In genomic region chr13:77563110-77563509, GRCh38 we compare ENCODE assay signal across 19 cellular contexts. TPM values are rescaled to one million over a fixed set of nuclear protein-coding genes. Genes with fewer than 3 reads are reported as not detected.
DNase-seq lines count a peak whose midpoint lies in the region; ATAC-seq, FAIRE-seq and TF ChIP-seq lines count a peak whose summit lies in the region.
"Had no signal": no experiment of that assay in that cellular context is flagged by ENCODE, and none has a peak within 500 bp of the region (broad histone marks: within the 10 kb centered on the region; RNA-seq: fewer than 3 reads in every experiment).

No MANE protein-coding gene starts in this region.

- no peak for TF ChIP-seq POLR2A in NB4 (IDR thresholded peaks at IDR 0.05; ENCODE audit: extremely low read depth, insufficient read length)

- ATAC-seq in activated T-cell treated with anti-CD3 and anti-CD28 coated beads, Interleukin-2, amount 50 U/mL, for 72 hours (replicated peaks in 1 of 2): no peak
- ATAC-seq: gastroesophageal sphincter; stimulated activated naive CD8-positive, alpha-beta T cell treated with anti-CD3 and anti-CD28 coated beads, Interleukin-15, Interleukin-2, amounts not matched to agents 100 U/mL and 50 U/mL, for 24 hours had no signal

- DNase-seq in ELR (ENCODE audit: low read depth): peak; percentile 18
- peak; percentile 21 for DNase-seq in NB4 (ENCODE audit: low read depth)
- DNase-seq in bronchial epithelial cell (ENCODE audit: low read depth): peak; percentile 48
- peak; percentile 63 for DNase-seq in left kidney (ENCODE audit: low read depth, low spot score)
- no peak for DNase-seq in type B pancreatic cell (ENCODE audit: extremely low spot score, unreplicated experiment)
- no peak for DNase-seq in activated T-cell treated with anti-CD3 and anti-CD28 coated beads, Interleukin-2, amount 50 U/mL, for 72 hours
- no peak for DNase-seq in superior temporal gyrus (ENCODE audit: extremely low spot score)
- DNase-seq in T-helper 9 cell: no peak
- DNase-seq: activated CD4-positive, alpha-beta memory T cell treated with anti-CD3 and anti-CD28 coated beads for 36 hours; C1 segment of cervical spinal cord; DMS79; dorsolateral prefrontal cortex; midbrain; NCI-H1436; NCI-H446; stimulated activated naive CD8-positive, alpha-beta T cell treated with anti-CD3 and anti-CD28 coated beads, Interleukin-15, Interleukin-2, amounts not matched to agents 100 U/mL and 50 U/mL, for 24 hours had no signal

- H3K4me3 ChIP-seq in NB4 (ENCODE audit: low read depth, low read length) (no peak overlapping the region), bronchial epithelial cell (ENCODE audit: low read depth, low read length) (no peak overlapping the region)
- H3K4me3 ChIP-seq: dorsolateral prefrontal cortex, gastroesophageal sphincter, SK-N-MC had no signal

- H3K27me3 ChIP-seq in bronchial epithelial cell (ENCODE audit: control insufficient read depth, insufficient read depth, low read length): no peaks in the 10 kb centered on the region
- H3K27me3 ChIP-seq: dorsolateral prefrontal cortex, gastroesophageal sphincter had no signal

- TF ChIP-seq CTCF in NB4 (IDR thresholded peaks at IDR 0.05; ENCODE audit: low read depth, low read length) (no peak), bronchial epithelial cell (IDR thresholded peaks at IDR 0.05; ENCODE audit: insufficient read depth, low read length, severe bottlenecking) (no peak), type B pancreatic cell (conservative IDR thresholded peaks at IDR 0.05) (no peak)

- peaks cover 8% of the 10 kb centered on the region for H3K36me3 ChIP-seq in bronchial epithelial cell (ENCODE audit: control insufficient read depth, insufficient read depth, low read length)
- H3K36me3 ChIP-seq: gastroesophageal sphincter had no signal

- no peak overlapping the region for H3K27ac Mint-ChIP-seq in type B pancreatic cell
- no peak overlapping the region for H3K27ac Mint-ChIP-seq in activated T-cell treated with anti-CD3 and anti-CD28 coated beads, Interleukin-2, amount 50 U/mL, for 72 hours
- H3K27ac Mint-ChIP-seq: activated CD4-positive, alpha-beta memory T cell treated with anti-CD3 and anti-CD28 coated beads for 36 hours had no signal

- no peaks in the 10 kb centered on the region for H3K36me3 Mint-ChIP-seq in type B pancreatic cell
- no peaks in the 10 kb centered on the region for H3K36me3 Mint-ChIP-seq in activated T-cell treated with anti-CD3 and anti-CD28 coated beads, Interleukin-2, amount 50 U/mL, for 72 hours (ENCODE audit: insufficient read depth in 2 of 2)
- H3K36me3 Mint-ChIP-seq: activated CD4-positive, alpha-beta memory T cell treated with anti-CD3 and anti-CD28 coated beads for 36 hours had no signal

- H3K4me1 Mint-ChIP-seq in type B pancreatic cell (ENCODE audit: unreplicated experiment): no peaks in the 10 kb centered on the region
- peaks cover 17% of the 10 kb centered on the region for H3K4me1 Mint-ChIP-seq in activated T-cell treated with anti-CD3 and anti-CD28 coated beads, Interleukin-2, amount 50 U/mL, for 72 hours (ENCODE audit: low read depth)

- H3K4me3 Mint-ChIP-seq in type B pancreatic cell: no peak overlapping the region
- H3K4me3 Mint-ChIP-seq in activated T-cell treated with anti-CD3 and anti-CD28 coated beads, Interleukin-2, amount 50 U/mL, for 72 hours: no peak overlapping the region
- H3K4me3 Mint-ChIP-seq: activated CD4-positive, alpha-beta memory T cell treated with anti-CD3 and anti-CD28 coated beads for 36 hours had no signal

- no peak for FAIRE-seq in bronchial epithelial cell (lab: Jason Lieb, UNC)

- no peaks in the 10 kb centered on the region for H3K27me3 Mint-ChIP-seq in type B pancreatic cell
- H3K27me3 Mint-ChIP-seq in activated T-cell treated with anti-CD3 and anti-CD28 coated beads, Interleukin-2, amount 50 U/mL, for 72 hours (ENCODE audit: low read depth): no peaks in the 10 kb centered on the region

- H3K9me3 Mint-ChIP-seq in type B pancreatic cell: no peaks in the 10 kb centered on the region
- no peaks in the 10 kb centered on the region for H3K9me3 Mint-ChIP-seq in activated T-cell treated with anti-CD3 and anti-CD28 coated beads, Interleukin-2, amount 50 U/mL, for 72 hours
- H3K9me3 Mint-ChIP-seq: activated CD4-positive, alpha-beta memory T cell treated with anti-CD3 and anti-CD28 coated beads for 36 hours had no signal

RNA-seq across cellular contexts. Expression of gene SCEL, which starts 27.6 kb away (rescaled TPM):
- total RNA-seq in bronchial epithelial cell (60.8 and 185 TPM in 2 replicates), type B pancreatic cell (ENCODE audit: low replicate concordance) (102 and 382 TPM in 2 replicates)
- not detected for total RNA-seq in activated T-cell treated with anti-CD3 and anti-CD28 coated beads, Interleukin-2, amount 50 U/mL, for 72 hours
- total RNA-seq: activated CD4-positive, alpha-beta memory T cell treated with anti-CD3 and anti-CD28 coated beads for 36 hours; skeletal muscle tissue had no signal

Comparison
In these comparisons a context has a peak if more than half of its experiments do, and no peak if none do; other contexts are left out.
1. DNase-seq: peak in ELR (single experiment), NB4 (single experiment), bronchial epithelial cell (single experiment) and left kidney (single experiment); none in type B pancreatic cell (single experiment), activated T-cell treated with anti-CD3 and anti-CD28 coated beads, Interleukin-2, amount 50 U/mL, for 72 hours (0 of 2), superior temporal gyrus (single experiment) and T-helper 9 cell (single experiment).
2. RNA of gene SCEL, which starts 27.6 kb away (total RNA-seq): 102 to 382 TPM in type B pancreatic cell and 60.8 to 185 TPM in bronchial epithelial cell; not detected in activated T-cell treated with anti-CD3 and anti-CD28 coated beads, Interleukin-2, amount 50 U/mL, for 72 hours; every median in the first group is over 10 times any median in the second.